28 cellular contexts compared by ENCODE assay signal in the genomic region with DNA sequence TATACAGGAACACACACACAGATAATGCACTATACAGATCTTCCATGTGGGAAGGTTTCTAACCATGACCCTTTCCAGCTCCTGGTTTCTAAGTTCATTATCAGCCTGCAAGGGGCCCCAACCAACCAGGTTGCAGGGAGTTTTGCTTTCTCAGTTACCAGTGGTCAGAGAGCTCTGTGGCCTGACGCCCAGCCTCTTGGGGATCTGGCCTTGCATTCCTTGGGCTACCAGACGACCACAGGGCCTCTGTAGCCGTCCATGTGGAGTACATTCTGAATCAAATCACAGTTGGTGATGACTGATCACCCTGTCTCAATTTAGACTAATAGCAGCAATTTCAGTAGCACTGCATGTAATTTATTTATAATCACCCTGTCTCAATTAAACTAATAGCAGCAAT. TPM values are rescaled to one million over a fixed set of nuclear protein-coding genes. Genes with fewer than 3 reads are reported as not detected.
"Had no signal": no experiment of that assay in that cellular context is flagged by ENCODE, and none has a peak within 500 bp of the region (broad histone marks: within the 10 kb centered on the region; RNA-seq: fewer than 3 reads in every experiment).

No MANE protein-coding gene starts in this region.

- H3K4me1 ChIP-seq: esophagus squamous epithelium, left ventricle myocardium inferior, lower lobe of right lung, psoas muscle, spleen, tibial artery, upper lobe of right lung, vagina had no signal

- H3K27me3 ChIP-seq: dorsolateral prefrontal cortex, esophagus squamous epithelium, gastroesophageal sphincter, neutrophil, right lobe of liver, spleen, tibial artery, upper lobe of right lung, vagina had no signal

- H3K4me1 Mint-ChIP-seq: immature natural killer cell; naive thymus-derived CD4-positive, alpha-beta T cell; nephron progenitor cell; stimulated activated memory B cell treated with anti-CD40 and anti-IgM and Interleukin-4, amounts not matched to agents 10 μg/mL and 1 μg/mL and 100 μg/mL, for 72 hours had no signal

- H3K27me3 Mint-ChIP-seq: stimulated activated memory B cell treated with anti-CD40 and anti-IgM and Interleukin-4, amounts not matched to agents 10 μg/mL and 1 μg/mL and 100 μg/mL, for 72 hours had no signal

- H3K9me3 ChIP-seq: esophagus squamous epithelium, gastroesophageal sphincter, left ventricle myocardium inferior, lower lobe of right lung, neutrophil, psoas muscle, right lobe of liver, spleen, tibial artery, upper lobe of right lung, vagina had no signal

- DNase-seq: cortex of kidney; dorsolateral prefrontal cortex; effector CD8-positive, alpha-beta T cell; esophagus squamous epithelium; foreskin fibroblast; immature natural killer cell; left ventricle myocardium inferior; lower lobe of right lung; mesenchymal stem cell; naive thymus-derived CD4-positive, alpha-beta T cell; nephron progenitor cell; psoas muscle; retina; right lobe of liver; spleen; stimulated activated CD4-positive, alpha-beta T cell treated with anti-CD3 and anti-CD28 coated beads, Interleukin-15, amount 100 ng/mL, for 24 hours; stimulated activated CD4-positive, alpha-beta T cell treated with anti-CD3 and anti-CD28 coated beads, Interleukin-1b, Interleukin-23, amount 100 ng/mL, for 48 hours; stimulated activated CD4-positive, alpha-beta T cell treated with anti-CD3 and anti-CD28 coated beads, Interleukin-4, amount 100 ng/mL, for 24 hours; tibial artery; upper lobe of right lung had no signal

- H3K36me3 Mint-ChIP-seq: immature natural killer cell; naive thymus-derived CD4-positive, alpha-beta T cell; stimulated activated memory B cell treated with anti-CD40 and anti-IgM and Interleukin-4, amounts not matched to agents 10 μg/mL and 1 μg/mL and 100 μg/mL, for 72 hours had no signal

- H3K36me3 ChIP-seq: esophagus squamous epithelium, gastroesophageal sphincter, left ventricle myocardium inferior, lower lobe of right lung, neutrophil, spleen, tibial artery, upper lobe of right lung, vagina had no signal

- H3K9me3 Mint-ChIP-seq: nephron progenitor cell; stimulated activated memory B cell treated with anti-CD40 and anti-IgM and Interleukin-4, amounts not matched to agents 10 μg/mL and 1 μg/mL and 100 μg/mL, for 72 hours; stimulated activated naive CD8-positive, alpha-beta T cell treated with anti-CD3 and anti-CD28 coated beads, Interleukin-15, Interleukin-2, amounts not matched to agents 100 ng/mL and 50 ng/mL, for 24 hours had no signal

- ATAC-seq: gastroesophageal sphincter; lower lobe of right lung; naive thymus-derived CD4-positive, alpha-beta T cell; psoas muscle; stimulated activated memory B cell treated with anti-CD40 and anti-IgM and Interleukin-4, amounts not matched to agents 10 μg/mL and 1 μg/mL and 100 μg/mL, for 72 hours; upper lobe of right lung had no signal

- H3K4me3 ChIP-seq: dorsolateral prefrontal cortex, esophagus squamous epithelium, gastroesophageal sphincter, left ventricle myocardium inferior, lower lobe of right lung, psoas muscle, right lobe of liver, spleen, tibial artery, upper lobe of right lung, vagina had no signal

- H3K27ac ChIP-seq: dorsolateral prefrontal cortex, esophagus squamous epithelium, gastroesophageal sphincter, left ventricle myocardium inferior, lower lobe of right lung, neutrophil, psoas muscle, right lobe of liver, spleen, tibial artery, upper lobe of right lung, vagina had no signal

- H3K4me3 Mint-ChIP-seq: immature natural killer cell; naive thymus-derived CD4-positive, alpha-beta T cell; nephron progenitor cell; stimulated activated memory B cell treated with anti-CD40 and anti-IgM and Interleukin-4, amounts not matched to agents 10 μg/mL and 1 μg/mL and 100 μg/mL, for 72 hours; stimulated activated naive CD8-positive, alpha-beta T cell treated with anti-CD3 and anti-CD28 coated beads, Interleukin-15, Interleukin-2, amounts not matched to agents 100 ng/mL and 50 ng/mL, for 24 hours had no signal

- H3K27ac Mint-ChIP-seq: immature natural killer cell; naive thymus-derived CD4-positive, alpha-beta T cell; nephron progenitor cell; stimulated activated memory B cell treated with anti-CD40 and anti-IgM and Interleukin-4, amounts not matched to agents 10 μg/mL and 1 μg/mL and 100 μg/mL, for 72 hours; stimulated activated naive CD8-positive, alpha-beta T cell treated with anti-CD3 and anti-CD28 coated beads, Interleukin-15, Interleukin-2, amounts not matched to agents 100 ng/mL and 50 ng/mL, for 24 hours had no signal

RNA-seq across cellular contexts. Expression of gene PAH, which starts 47.5 kb away (rescaled TPM):
- total RNA-seq: esophagus squamous epithelium; left ventricle myocardium inferior; lower lobe of right lung; naive thymus-derived CD4-positive, alpha-beta T cell; osteoblast; skeletal muscle tissue; spleen; upper lobe of right lung; vagina had no signal
- polyA plus RNA-seq: immature natural killer cell; keratinocyte; naive thymus-derived CD4-positive, alpha-beta T cell had no signal
